In genomic region chr18:46725310-46725709, GRCh38 we compare ENCODE assay signal across 27 cellular contexts. TPM values are rescaled to one million over a fixed set of nuclear protein-coding genes. Genes with fewer than 3 reads are reported as not detected.
"Had no signal": no experiment of that assay in that cellular context is flagged by ENCODE, and none has a peak within 500 bp of the region (broad histone marks: within the 10 kb centered on the region; RNA-seq: fewer than 3 reads in every experiment).

No MANE protein-coding gene starts in this region.

- H3K4me2 ChIP-seq: SK-N-SH had no signal

- H3K36me3 ChIP-seq: MG63, SJSA1 had no signal

- H3K4me3 ChIP-seq: MG63, SJSA1 had no signal

- H3K9me3 ChIP-seq: SJSA1, SK-N-SH had no signal

- H3K4me3 Mint-ChIP-seq: T-cell had no signal

- H3K9ac ChIP-seq: SK-N-SH had no signal

- ATAC-seq: T-cell had no signal

- DNase-seq: Karpas-422, KG1, MG63, NCI-H1092, NCI-H1105 treated with DMSO at 0.1 percent for 48 hours, NCI-H1417 treated with DMSO at 0.1 percent for 48 hours, NCI-H146, NCI-H1694 treated with DMSO at 0.1 percent for 48 hours, NCI-H2029, NCI-H2081 treated with DMSO at 0.1 percent for 48 hours, NCI-H2171, NCI-H226, NCI-H446, NCI-H510A, NCI-H524 treated with DMSO at 0.1 percent for 48 hours, NCI-H69, NCI-H774, Right ventricle myocardium superior, RPMI8226, SIG-M5, SK-N-SH, SW 1271, T-cell had no signal

- H3K36me3 Mint-ChIP-seq: T-cell had no signal

- FAIRE-seq: HTR-8/SVneo, RCC 7860 had no signal

- H3K27ac ChIP-seq: HL-60, SJSA1 had no signal

- H3K27ac Mint-ChIP-seq: T-cell had no signal

- H3K27me3 ChIP-seq: MG63, SJSA1 had no signal

- H3K4me1 ChIP-seq: SJSA1 had no signal

- H3K4me1 Mint-ChIP-seq: T-cell had no signal

RNA-seq across cellular contexts. Expression of gene ST8SIA5, which starts 31.5 kb away (rescaled TPM):
- total RNA-seq: SJSA1 had no signal
